22 cellular contexts compared by ENCODE assay signal in the genomic region with DNA sequence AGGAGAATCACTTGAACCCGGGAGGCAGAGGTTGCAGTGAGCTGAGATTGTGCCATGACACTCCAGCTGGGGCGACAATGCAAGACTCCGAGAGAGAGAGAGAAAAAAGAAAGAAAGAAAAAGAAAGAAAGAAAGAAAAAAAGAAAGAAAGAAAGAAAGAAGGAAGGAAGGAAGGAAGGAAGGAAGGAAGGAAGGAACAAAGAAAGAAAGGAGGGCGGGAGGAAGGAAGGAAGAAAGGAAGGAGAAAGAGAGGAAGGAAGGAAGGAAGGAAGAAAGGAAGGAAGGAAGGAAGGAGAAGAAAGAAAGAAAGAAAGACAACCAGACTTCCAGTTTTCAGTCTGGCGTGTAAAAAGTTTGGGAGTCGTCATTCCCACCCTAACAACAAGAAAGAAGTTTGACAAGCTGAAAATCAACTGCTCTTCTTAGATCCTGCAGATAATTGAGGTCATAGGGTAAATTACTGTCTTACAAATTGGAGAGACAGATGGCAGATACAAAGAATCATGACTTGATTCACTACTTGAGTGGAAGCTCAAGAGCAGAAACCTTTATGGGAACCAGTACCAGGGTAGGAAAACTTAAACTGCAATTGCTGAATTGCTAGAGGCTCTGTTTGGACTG. TPM values are rescaled to one million over a fixed set of nuclear protein-coding genes. Genes with fewer than 3 reads are reported as not detected.
DNase-seq lines count a peak whose midpoint lies in the region; ATAC-seq, FAIRE-seq and TF ChIP-seq lines count a peak whose summit lies in the region.
"Had no signal": no experiment of that assay in that cellular context is flagged by ENCODE, and none has a peak within 500 bp of the region (broad histone marks: within the 10 kb centered on the region; RNA-seq: fewer than 3 reads in every experiment).

No MANE protein-coding gene starts in this region.

- FAIRE-seq in K562 (lab: Jason Lieb, UNC) = no peak
- no peak for FAIRE-seq in H54 (lab: Jason Lieb, UNC)
- FAIRE-seq: A549, GM12878, GM19239, H1 had no signal

- no peak for TF ChIP-seq EP300 in K562 (IDR thresholded peaks at IDR 0.05; ENCODE audit: low read length)

- H3K4me3 ChIP-seq in K562 = no peak overlapping the region
- H3K4me3 ChIP-seq: A549; BLaER1 treated with 17β-estradiol and CSF1 and Interleukin-3, amounts not matched to agents 10 nM and 100 nM; GM12878; HAP-1 had no signal

- no peaks in the 10 kb centered on the region for H3K79me2 ChIP-seq in K562 (ENCODE audit: control insufficient read depth, insufficient read depth, low read length)

- peak; percentile 42 for DNase-seq in NCI-H2227 (lab: John Stamatoyannopoulos, UW; ENCODE audit: unreplicated experiment)
- DNase-seq in NCI-H2227 treated with DMSO at 0.1 percent for 48 hours (lab: John Stamatoyannopoulos, UW) = no peak
- peak; percentile 23 for DNase-seq in NCI-H524 treated with DMSO at 0.1 percent for 48 hours (lab: John Stamatoyannopoulos, UW)
- DNase-seq in K562 (ENCODE audit: extremely low read depth in 1 of 4, low spot score in 3 of 4) = no peak
- DNase-seq in retina = peak; percentile 10
- no peak for DNase-seq in H54 (ENCODE audit: insufficient read length, low spot score)
- DNase-seq in DMS 273 treated with DMSO at 0.1 percent for 48 hours (lab: John Stamatoyannopoulos, UW) = no peak
- DNase-seq: Calu3; CD8-positive, alpha-beta T cell; DMS53; DND-41; EL had no signal

- intact Hi-C loops in K562 (cut with micrococcal nuclease) = no loop called here

- no peaks in the 10 kb centered on the region for H4K20me1 ChIP-seq in K562 (replicated peaks; ENCODE audit: control insufficient read depth, insufficient read depth, low read length)
- H4K20me1 ChIP-seq: BLaER1 treated with 17β-estradiol and CSF1 and Interleukin-3, amounts not matched to agents 10 nM and 100 nM had no signal

- H3K4me2 ChIP-seq in K562 (ENCODE audit: insufficient read depth, low read length) = no peak overlapping the region
- H3K4me2 ChIP-seq: A549; BLaER1 treated with 17β-estradiol and CSF1 and Interleukin-3, amounts not matched to agents 10 nM and 100 nM had no signal

- no peaks in the 10 kb centered on the region for H3K9me1 ChIP-seq in K562 (ENCODE audit: control insufficient read depth, insufficient read depth, low read length)

- H3K9ac ChIP-seq in K562 (ENCODE audit: insufficient read depth in 1 of 2, low read depth in 2 of 2, low read length in 2 of 2) = no peak overlapping the region
- H3K9ac ChIP-seq: BLaER1 treated with 17β-estradiol and CSF1 and Interleukin-3, amounts not matched to agents 10 nM and 100 nM had no signal

- no peaks in the 10 kb centered on the region for H3K4me1 ChIP-seq in K562 (replicated peaks in 1 of 2; ENCODE audit: control insufficient read depth in 2 of 2, insufficient read depth in 2 of 2, low read length in 2 of 2)
- H3K4me1 ChIP-seq: BLaER1 treated with 17β-estradiol and CSF1 and Interleukin-3, amounts not matched to agents 10 nM and 100 nM; HAP-1 had no signal

- in situ Hi-C loops in K562 (cut with MboI) = no loop called here

- TF ChIP-seq POLR2A in K562 (conservative IDR thresholded peaks at IDR 0.05) = no peak
- TF ChIP-seq POLR2A in H54 (IDR thresholded peaks at IDR 0.05; ENCODE audit: low read depth, low read length) = no peak

- CTCF ChIA-PET in K562 (lab: Yijun Ruan, JAX; ENCODE audit: low intra/inter-chr PET ratio) = no interaction called here

- no peak for ATAC-seq in K562
- ATAC-seq in HG03432 (IDR thresholded peaks at IDR 0.05; ENCODE audit: unreplicated experiment) = no peak
- ATAC-seq: A549; CD8-positive, alpha-beta T cell; GM12878 had no signal

- no peak overlapping the region for H2AFZ ChIP-seq in K562 (ENCODE audit: low read depth, low read length)

- TF ChIP-seq CTCF in K562 (IDR thresholded peaks at IDR 0.05 in 2 of 3, conservative IDR thresholded peaks at IDR 0.05 in 1 of 3; ENCODE audit: insufficient read depth in 2 of 3, low read depth in 1 of 3, low read length in 3 of 3) = no peak

- BruUV-seq in K562 (replicated peaks; lab: Mats Ljungman, UMichigan) = no TSS peak

- 2% methylated on average over 5 of the region's 6 CpGs for WGBS in K562 (ENCODE audit: insufficient coverage, low coverage, missing lambda C conversion rate)

- peaks cover 7 to 11% of the 10 kb centered on the region in 2 experiments for H3K27me3 ChIP-seq in K562 (ENCODE audit: control insufficient read depth in 2 of 2, insufficient read depth in 2 of 2, low read length in 2 of 2)
- H3K27me3 ChIP-seq: BLaER1 treated with 17β-estradiol and CSF1 and Interleukin-3, amounts not matched to agents 10 nM and 100 nM had no signal

- no peaks in the 10 kb centered on the region for H3K9me3 ChIP-seq in K562 (replicated peaks; ENCODE audit: control insufficient read depth, insufficient read depth, low read depth, low read length)
- H3K9me3 ChIP-seq: HAP-1 had no signal

- POLR2A ChIA-PET in K562 (lab: Yijun Ruan, JAX) = interaction anchor here (1.3 kb wide), 1 partner anchor 11 kb away, joined by 4 read pairs; no protein-coding TSS in a partner anchor

- H3K27ac ChIP-seq in K562 (ENCODE audit: extremely low read depth, low read depth, low read length) = no peak overlapping the region
- H3K27ac ChIP-seq: 22Rv1; A549; BLaER1 treated with 17β-estradiol and CSF1 and Interleukin-3, amounts not matched to agents 10 nM and 100 nM; HL-60 had no signal

- no peaks in the 10 kb centered on the region for H3K36me3 ChIP-seq in K562 (ENCODE audit: control insufficient read depth, insufficient read depth, low read length)
- H3K36me3 ChIP-seq: HAP-1 had no signal

- no peak for TF ChIP-seq RAD21 in K562 (CRISPR knock-in tag; conservative IDR thresholded peaks at IDR 0.05 in 1 of 2, IDR thresholded peaks at IDR 0.05 in 1 of 2)

TF ChIP-seq in K562, 482 proteins besides CTCF, POLR2A, EP300 and RAD21:
- TF ChIP-seq, protein P1, sequence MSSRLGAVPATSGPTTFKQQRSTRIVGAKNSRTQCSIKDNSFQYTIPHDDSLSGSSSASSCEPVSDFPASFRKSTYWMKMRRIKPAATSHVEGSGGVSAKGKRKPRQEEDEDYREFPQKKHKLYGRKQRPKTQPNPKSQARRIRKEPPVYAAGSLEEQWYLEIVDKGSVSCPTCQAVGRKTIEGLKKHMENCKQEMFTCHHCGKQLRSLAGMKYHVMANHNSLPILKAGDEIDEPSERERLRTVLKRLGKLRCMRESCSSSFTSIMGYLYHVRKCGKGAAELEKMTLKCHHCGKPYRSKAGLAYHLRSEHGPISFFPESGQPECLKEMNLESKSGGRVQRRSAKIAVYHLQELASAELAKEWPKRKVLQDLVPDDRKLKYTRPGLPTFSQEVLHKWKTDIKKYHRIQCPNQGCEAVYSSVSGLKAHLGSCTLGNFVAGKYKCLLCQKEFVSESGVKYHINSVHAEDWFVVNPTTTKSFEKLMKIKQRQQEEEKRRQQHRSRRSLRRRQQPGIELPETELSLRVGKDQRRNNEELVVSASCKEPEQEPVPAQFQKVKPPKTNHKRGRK (tag; IDR thresholded peaks at IDR 0.05) = peak; percentile 52; the same call in 1 of the 2 replicates
- TF ChIP-seq POLR3G (IDR thresholded peaks at IDR 0.05; ENCODE audit: extremely low read depth, insufficient read length, insufficient replicate concordance) = no peak
TF ChIP-seq in K562: peak in this region for 1.

RNA-seq across cellular contexts. Expression of a gene that starts 15.1 kb away (rescaled TPM):
- not detected in 2 replicates for total RNA-seq in K562 (2011; cell fraction: chromatin; rRNA removed; ENCODE audit: low replicate concordance)
- total RNA-seq in K562 (2011; cell fraction: nucleolus; rRNA removed) = not detected in 2 replicates
- not detected in 2 replicates for total RNA-seq in K562 (2011; cell fraction: nucleoplasm; rRNA removed)
- total RNA-seq in K562 (2014; rRNA removed) = not detected in 2 replicates
- not detected in 2 replicates for total RNA-seq in K562 (2014; rRNA removed; fragmentation: Illumina TruSeq; extraction: Trizol)
- not detected in 2 replicates for total RNA-seq in K562 (2015; rRNA removed; fragmentation: Illumina TruSeq; extraction: Trizol)
- not detected in 2 replicates for total RNA-seq in K562 (2021)
- not detected in 2 replicates for polyA plus RNA-seq in K562 (2011; rRNA removed)
- polyA plus RNA-seq in K562 (2011; cell fraction: cytosol; rRNA removed) = not detected in 2 replicates
- not detected in 2 replicates for polyA plus RNA-seq in K562 (2011; cell fraction: nucleus; rRNA removed)
- not detected in 2 replicates for polyA plus RNA-seq in K562 (2012)
- not detected in 2 replicates for polyA plus RNA-seq in K562 (2014; fragmentation: Illumina TruSeq; extraction: Trizol)
- polyA plus RNA-seq in K562 (2014; fragmentation: Nextera tagmentation; extraction: Ambion mirVana) = not detected
- polyA plus RNA-seq in K562 (2014; rRNA removed) = not detected in 2 replicates
- not detected in 2 replicates for polyA minus RNA-seq in K562 (2011; rRNA and poly(A)+ RNA removed)
- not detected in 2 replicates for polyA minus RNA-seq in K562 (2011; cell fraction: cytosol; rRNA and poly(A)+ RNA removed)
- not detected in 2 replicates for polyA minus RNA-seq in K562 (2011; cell fraction: nucleus; rRNA and poly(A)+ RNA removed)
- total RNA-seq: CD8-positive, alpha-beta T cell; GM12878 had no signal
- polyA plus RNA-seq: AG04450, GM12878 had no signal

RNA-seq across cellular contexts. Expression of a gene that starts 58.8 kb away (rescaled TPM):
- total RNA-seq in K562 (2011; cell fraction: chromatin; rRNA removed; ENCODE audit: low replicate concordance) = 138 and 178 TPM in 2 replicates
- total RNA-seq in K562 (2011; cell fraction: nucleolus; rRNA removed) = 77.4 and 82.9 TPM in 2 replicates
- total RNA-seq in K562 (2011; cell fraction: nucleoplasm; rRNA removed) = 89.8 and 92.7 TPM in 2 replicates
- total RNA-seq in K562 (2014; rRNA removed) (26.8 and 29.0 TPM in 2 replicates), K562 (2014; rRNA removed; fragmentation: Illumina TruSeq; extraction: Trizol) (43.1 and 47.0 TPM in 2 replicates), K562 (2015; rRNA removed; fragmentation: Illumina TruSeq; extraction: Trizol) (44.9 and 46.6 TPM in 2 replicates), K562 (2021) (37.5 and 39.9 TPM in 2 replicates)
- polyA plus RNA-seq in K562 (2011; rRNA removed) (52.9 and 56.0 TPM in 2 replicates), K562 (2014; fragmentation: Illumina TruSeq; extraction: Trizol) (56.7 and 61.5 TPM in 2 replicates), K562 (2014; fragmentation: Nextera tagmentation; extraction: Ambion mirVana) (10 to 100 TPM; 17.9 to 32.8 TPM), K562 (2014; rRNA removed) (46.2 and 47.1 TPM in 2 replicates)
- polyA plus RNA-seq in K562 (2011; cell fraction: cytosol; rRNA removed) = 37.8 and 40.1 TPM in 2 replicates
- 180 and 192 TPM in 2 replicates for polyA plus RNA-seq in K562 (2011; cell fraction: nucleus; rRNA removed)
- 33.1 and 33.7 TPM in 2 replicates for polyA plus RNA-seq in K562 (2012)
- polyA minus RNA-seq in K562 (2011; rRNA and poly(A)+ RNA removed) = 46.8 and 54.1 TPM in 2 replicates
- polyA minus RNA-seq in K562 (2011; cell fraction: cytosol; rRNA and poly(A)+ RNA removed) = 19.6 and 21.8 TPM in 2 replicates
- 60.5 and 99.2 TPM in 2 replicates for polyA minus RNA-seq in K562 (2011; cell fraction: nucleus; rRNA and poly(A)+ RNA removed)

Comparison
In these comparisons a context has a peak if more than half of its experiments do, and no peak if none do; other contexts are left out.
1. DNase-seq: peak in NCI-H2227 (single experiment), NCI-H524 treated with DMSO at 0.1 percent for 48 hours (single experiment) and retina (single experiment); none in NCI-H2227 treated with DMSO at 0.1 percent for 48 hours (single experiment), K562 (0 of 4), H54 (single experiment) and DMS 273 treated with DMSO at 0.1 percent for 48 hours (single experiment).